ENCODE assay signal across 22 cellular contexts in genomic region chr14:79548836-79549235, GRCh38.
DNase-seq lines count a peak whose midpoint lies in the region; ATAC-seq and TF ChIP-seq lines count a peak whose summit lies in the region.
"Had no signal": no experiment of that assay in that cellular context is flagged by ENCODE, and none has a peak within 500 bp of the region (broad histone marks: within the 10 kb centered on the region; RNA-seq: fewer than 3 reads in every experiment).

No MANE protein-coding gene starts in this region.

- no peaks in the 10 kb centered on the region for H3K79me2 ChIP-seq in DND-41 (ENCODE audit: insufficient read depth, low read length)
- no peaks in the 10 kb centered on the region for H3K79me2 ChIP-seq in trophoblast cell (ENCODE audit: control insufficient read depth, insufficient read depth, low read length, poor library complexity)

- H3K36me3 Mint-ChIP-seq in endodermal cell (ENCODE audit: low read depth) = no peaks in the 10 kb centered on the region
- H3K36me3 Mint-ChIP-seq: CD14-positive monocyte; CD8-positive, alpha-beta memory T cell had no signal

- no peak overlapping the region for H3K4me3 Mint-ChIP-seq in endodermal cell
- H3K4me3 Mint-ChIP-seq: CD14-positive monocyte; CD4-positive, alpha-beta T cell; CD8-positive, alpha-beta memory T cell had no signal

- H4K91ac ChIP-seq in trophoblast cell (ENCODE audit: low read depth, low read length) = no peak overlapping the region

- no peak overlapping the region for H2BK120ac ChIP-seq in trophoblast cell (ENCODE audit: insufficient read depth, low read length, poor library complexity)

- H3K36me3 ChIP-seq in DND-41 (ENCODE audit: insufficient read depth, low read length) = no peaks in the 10 kb centered on the region
- no peaks in the 10 kb centered on the region for H3K36me3 ChIP-seq in endodermal cell (ENCODE audit: control insufficient read depth, insufficient read depth, low read length)
- H3K36me3 ChIP-seq in trophoblast cell (ENCODE audit: control insufficient read depth in 1 of 2, insufficient read depth in 2 of 2, low read length in 2 of 2) = no peaks in the 10 kb centered on the region
- H3K36me3 ChIP-seq: BE2C; BLaER1 treated with 17β-estradiol and CSF1 and Interleukin-3, amounts not matched to agents 10 nM and 100 nM; HAP-1 had no signal

- 0 out of 2 replicates have a peak overlapping the region, but pooled peaks have one; percentile 13 for H2AFZ ChIP-seq in DND-41 (ENCODE audit: low read depth, low read length)
- H2AFZ ChIP-seq in trophoblast cell (ENCODE audit: insufficient read depth, low read length, poor library complexity) = no peak overlapping the region

- no peak overlapping the region for H3K9ac ChIP-seq in DND-41 (ENCODE audit: low read depth, low read length)
- H3K9ac ChIP-seq in endodermal cell (ENCODE audit: extremely low read depth, low read length, poor library complexity, severe bottlenecking) = no peak overlapping the region
- no peak overlapping the region for H3K9ac ChIP-seq in trophoblast cell (ENCODE audit: low read length)
- H3K9ac ChIP-seq: BLaER1 treated with 17β-estradiol and CSF1 and Interleukin-3, amounts not matched to agents 10 nM and 100 nM had no signal

- H4K8ac ChIP-seq in trophoblast cell (ENCODE audit: low read depth, low read length) = no peak overlapping the region

- no peaks in the 10 kb centered on the region for H4K20me1 ChIP-seq in DND-41 (ENCODE audit: insufficient read depth, low read length)
- H4K20me1 ChIP-seq: BLaER1 treated with 17β-estradiol and CSF1 and Interleukin-3, amounts not matched to agents 10 nM and 100 nM had no signal

- H3K79me1 ChIP-seq in trophoblast cell (ENCODE audit: low read length) = peaks cover 2% of the 10 kb centered on the region

- H2BK5ac ChIP-seq in trophoblast cell (ENCODE audit: low read depth, low read length, poor library complexity) = no peak overlapping the region

- WGBS in endodermal cell (ENCODE audit: insufficient coverage in 1 of 2, insufficient read length in 1 of 2), 2 experiments = 68% methylated on average over 1 of the region's 1 CpG; no CpG with 5 or more reads in 1 of the 2 experiments
- WGBS in trophoblast cell (ENCODE audit: extremely low coverage, insufficient coverage, insufficient read length) = no CpG with 5 or more reads among the region's 1 CpG

- H2BK12ac ChIP-seq in trophoblast cell (ENCODE audit: low read length) = peak overlapping the region; percentile 34

- no peaks in the 10 kb centered on the region for H3K9me3 ChIP-seq in DND-41 (ENCODE audit: insufficient read depth, low read length, severe bottlenecking)
- H3K9me3 ChIP-seq in endodermal cell (ENCODE audit: control insufficient read depth, low read length) = no peaks in the 10 kb centered on the region
- H3K9me3 ChIP-seq in trophoblast cell (ENCODE audit: insufficient read depth, low read depth, low read length) = no peaks in the 10 kb centered on the region
- H3K9me3 ChIP-seq: A549; BE2C; BLaER1 treated with 17β-estradiol and CSF1 and Interleukin-3, amounts not matched to agents 10 nM and 100 nM; HAP-1 had no signal

- H3K18ac ChIP-seq in trophoblast cell (ENCODE audit: low read length) = no peak overlapping the region

- no peak overlapping the region for H3K14ac ChIP-seq in trophoblast cell (ENCODE audit: low read length)

- H3K4me2 ChIP-seq in DND-41 (ENCODE audit: insufficient read depth, low read length) (no peak overlapping the region), trophoblast cell (ENCODE audit: low read length) (no peak overlapping the region)
- H3K4me2 ChIP-seq: A549; BLaER1 treated with 17β-estradiol and CSF1 and Interleukin-3, amounts not matched to agents 10 nM and 100 nM had no signal

- TF ChIP-seq CTCF in DND-41 (IDR thresholded peaks at IDR 0.05; ENCODE audit: borderline replicate concordance, extremely low read depth, low read length, poor library complexity, severe bottlenecking) = no peak
- no peak for TF ChIP-seq CTCF in endodermal cell (conservative IDR thresholded peaks at IDR 0.05)

- peaks cover 82% of the 10 kb centered on the region for H3K4me1 Mint-ChIP-seq in endodermal cell
- H3K4me1 Mint-ChIP-seq: CD14-positive monocyte; CD8-positive, alpha-beta memory T cell had no signal

- H3K4ac ChIP-seq in trophoblast cell (ENCODE audit: low read depth, low read length) = no peak overlapping the region

- H3K27ac ChIP-seq in DND-41 (ENCODE audit: low read length) = no peak overlapping the region
- no peak overlapping the region for H3K27ac ChIP-seq in endodermal cell (ENCODE audit: low read depth, low read length)
- H3K27ac ChIP-seq in trophoblast cell (ENCODE audit: low read depth, low read length) = no peak overlapping the region
- H3K27ac ChIP-seq: A549; BLaER1 treated with 17β-estradiol and CSF1 and Interleukin-3, amounts not matched to agents 10 nM and 100 nM had no signal

- H3K23ac ChIP-seq in trophoblast cell (ENCODE audit: low read length) = no peak overlapping the region

- no peak overlapping the region for H2AK5ac ChIP-seq in trophoblast cell (ENCODE audit: low read length)

- H3K27me3 Mint-ChIP-seq in endodermal cell (ENCODE audit: insufficient read depth) = peaks cover 24% of the 10 kb centered on the region
- H3K27me3 Mint-ChIP-seq: CD4-positive, alpha-beta T cell; CD8-positive, alpha-beta memory T cell had no signal

- DNase-seq in DND-41 (no peak), NCI-H69 (lab: John Stamatoyannopoulos, UW) (peak; percentile 88), endodermal cell (peak; percentile 60), trophoblast cell (no peak), NCI-H446 treated with DMSO at 0.1 percent for 48 hours (lab: John Stamatoyannopoulos, UW) (no peak), DMS79 treated with DMSO at 0.1 percent for 48 hours (lab: John Stamatoyannopoulos, UW) (no peak), hippocampal formation (lab: John Stamatoyannopoulos, UW) (no peak), GF-D8 (lab: John Stamatoyannopoulos, UW) (no peak)
- DNase-seq: 8988T; ACHN; AML-193; BE2C; Calu3; CD4-positive, alpha-beta T cell; CD8-positive, alpha-beta memory T cell; DMS53; GDM1; GOT3 had no signal

- H3K4me1 ChIP-seq in DND-41 (ENCODE audit: insufficient read depth, low read length) (no peaks in the 10 kb centered on the region), endodermal cell (ENCODE audit: control insufficient read depth, insufficient read depth, low read length) (peaks cover 18% of the 10 kb centered on the region), trophoblast cell (ENCODE audit: control insufficient read depth in 1 of 2, insufficient read depth in 2 of 2, low read length in 2 of 2) (peaks cover 8 to 12% of the 10 kb centered on the region in 2 experiments)
- H3K4me1 ChIP-seq: BE2C, HAP-1 had no signal

- ATAC-seq in DND-41 (ENCODE audit: insufficient read depth, low read depth) = no peak
- ATAC-seq: A549 had no signal

- no peak overlapping the region for H4K12ac ChIP-seq in trophoblast cell (ENCODE audit: low read depth, low read length)

- no peaks in the 10 kb centered on the region for H3K9me3 Mint-ChIP-seq in endodermal cell
- H3K9me3 Mint-ChIP-seq: CD4-positive, alpha-beta T cell had no signal

- peak overlapping the region; percentile 66 for H3K27ac Mint-ChIP-seq in endodermal cell
- H3K27ac Mint-ChIP-seq: CD14-positive monocyte; CD4-positive, alpha-beta T cell; CD8-positive, alpha-beta memory T cell had no signal

- H3K4me3 ChIP-seq in DND-41 (ENCODE audit: low read depth in 1 of 2, low read length in 2 of 2) (no peak overlapping the region), endodermal cell (ENCODE audit: low read length) (no peak overlapping the region), trophoblast cell (ENCODE audit: low read depth, low read length) (no peak overlapping the region)
- H3K4me3 ChIP-seq: A549; BLaER1 treated with 17β-estradiol and CSF1 and Interleukin-3, amounts not matched to agents 10 nM and 100 nM; HAP-1 had no signal

- H3K27me3 ChIP-seq in DND-41 (ENCODE audit: insufficient read depth, low read length, poor library complexity) = no peaks in the 10 kb centered on the region
- H3K27me3 ChIP-seq in endodermal cell (ENCODE audit: control insufficient read depth, insufficient read depth, low read length, poor library complexity, severe bottlenecking) = peaks cover 14% of the 10 kb centered on the region
- H3K27me3 ChIP-seq in trophoblast cell (ENCODE audit: insufficient read depth, low read length) = no peaks in the 10 kb centered on the region
- H3K27me3 ChIP-seq: BE2C; BLaER1 treated with 17β-estradiol and CSF1 and Interleukin-3, amounts not matched to agents 10 nM and 100 nM had no signal

Comparison
In these comparisons a context has a peak if more than half of its experiments do, and no peak if none do; other contexts are left out.
1. DNase-seq: peak in NCI-H69 (single experiment) and endodermal cell (single experiment); none in DND-41 (single experiment), trophoblast cell (0 of 2), NCI-H446 treated with DMSO at 0.1 percent for 48 hours (single experiment), DMS79 treated with DMSO at 0.1 percent for 48 hours (single experiment), hippocampal formation (0 of 2) and GF-D8 (single experiment).